29 cellular contexts compared by ENCODE assay signal in genomic region chr22:27605390-27605789, GRCh38.
"Had no signal": no experiment of that assay in that cellular context is flagged by ENCODE, and none has a peak within 500 bp of the region (broad histone marks: within the 10 kb centered on the region; RNA-seq: fewer than 3 reads in every experiment).

No MANE protein-coding gene starts in this region.

- H3K27me3 Mint-ChIP-seq: stimulated activated naive CD8-positive, alpha-beta T cell treated with anti-CD3 and anti-CD28 coated beads, Interleukin-15, Interleukin-2, amounts not matched to agents 100 ng/mL and 50 ng/mL, for 24 hours had no signal

- H3K4me2 ChIP-seq: smooth muscle cell had no signal

- H3K4me1 Mint-ChIP-seq: naive B cell; naive thymus-derived CD8-positive, alpha-beta T cell; stimulated activated effector memory CD8-positive, alpha-beta T cell treated with anti-CD3 and anti-CD28 coated beads, Interleukin-12 subunit alpha, Interleukin-12 subunit beta, amount 100 ng/mL, for 72 hours; stimulated activated naive B cell treated with anti-CD40 and anti-IgM and Interleukin-4, amounts not matched to agents 10 μg/mL and 1 μg/mL and 100 μg/mL, for 72 hours had no signal

- H3K27ac ChIP-seq: neutrophil, pancreas, psoas muscle, skin epidermis, stomach, thoracic aorta, thyroid gland, tibial nerve, upper lobe of left lung, uterus had no signal

- H3K27me3 ChIP-seq: neutrophil, pancreas, stomach, thyroid gland, tibial nerve, upper lobe of left lung, uterus had no signal

- H3K27ac Mint-ChIP-seq: naive B cell; naive thymus-derived CD8-positive, alpha-beta T cell; natural killer cell treated with Interleukin-12 subunit alpha and Interleukin-12 subunit beta and Interleukin-15 and Interleukin-18, amount 100 ng/mL, for 72 hours; nephron progenitor cell; progenitor cell of endocrine pancreas; stimulated activated effector memory CD8-positive, alpha-beta T cell treated with anti-CD3 and anti-CD28 coated beads, Interleukin-12 subunit alpha, Interleukin-12 subunit beta, amount 100 ng/mL, for 72 hours; stimulated activated naive B cell treated with anti-CD40 and anti-IgM and Interleukin-4, amounts not matched to agents 10 μg/mL and 1 μg/mL and 100 μg/mL, for 72 hours; stimulated activated naive CD8-positive, alpha-beta T cell treated with anti-CD3 and anti-CD28 coated beads, Interleukin-15, Interleukin-2, amounts not matched to agents 100 ng/mL and 50 ng/mL, for 24 hours had no signal

- H3K9me3 ChIP-seq: neutrophil, pancreas, psoas muscle, thoracic aorta, thyroid gland, tibial nerve, uterus had no signal

- H3K36me3 ChIP-seq: neutrophil, pancreas, stomach, thoracic aorta, thyroid gland, tibial nerve, upper lobe of left lung, uterus had no signal

- FAIRE-seq: pancreas had no signal

- H3K9me3 Mint-ChIP-seq: natural killer cell treated with Interleukin-12 subunit alpha and Interleukin-12 subunit beta and Interleukin-15 and Interleukin-18, amount 100 ng/mL, for 72 hours; neural crest cell; stimulated activated effector memory CD8-positive, alpha-beta T cell treated with anti-CD3 and anti-CD28 coated beads, Interleukin-12 subunit alpha, Interleukin-12 subunit beta, amount 100 ng/mL, for 72 hours; stimulated activated naive CD8-positive, alpha-beta T cell treated with anti-CD3 and anti-CD28 coated beads, Interleukin-15, Interleukin-2, amounts not matched to agents 100 ng/mL and 50 ng/mL, for 24 hours had no signal

- DNase-seq: naive B cell; naive thymus-derived CD8-positive, alpha-beta T cell; nephron progenitor cell; nucleus accumbens; psoas muscle; right cardiac atrium; stimulated activated CD4-positive, alpha-beta T cell treated with anti-CD3 and anti-CD28 coated beads, Interleukin-15, amount 100 ng/mL, for 24 hours; stimulated activated CD4-positive, alpha-beta T cell treated with anti-CD3 and anti-CD28 coated beads, Interleukin-2, amount 100 ng/mL, for 24 hours; stimulated activated CD4-positive, alpha-beta T cell treated with anti-CD3 and anti-CD28 coated beads, Interleukin-2, amount 100 ng/mL, for 48 hours; stimulated activated CD4-positive, alpha-beta T cell treated with anti-CD3 and anti-CD28 coated beads, Interleukin-4, amount 100 ng/mL, for 24 hours; stimulated activated naive B cell treated with anti-CD40 and anti-IgM and Interleukin-4, amounts not matched to agents 10 μg/mL and 1 μg/mL and 100 μg/mL, for 72 hours; stimulated activated naive CD4-positive, alpha-beta T cell treated with Interleukin-2 at 50 U/mL for 16 hours; stomach; thyroid gland; trophoblast cell; upper lobe of left lung; uterus had no signal

- H3K4me1 ChIP-seq: pancreas, psoas muscle, stomach, thyroid gland, upper lobe of left lung, uterus had no signal

- H3K4me3 Mint-ChIP-seq: naive B cell; naive thymus-derived CD8-positive, alpha-beta T cell; natural killer cell treated with Interleukin-12 subunit alpha and Interleukin-12 subunit beta and Interleukin-15 and Interleukin-18, amount 100 ng/mL, for 72 hours; nephron progenitor cell; neural crest cell; stimulated activated effector memory CD8-positive, alpha-beta T cell treated with anti-CD3 and anti-CD28 coated beads, Interleukin-12 subunit alpha, Interleukin-12 subunit beta, amount 100 ng/mL, for 72 hours; stimulated activated naive B cell treated with anti-CD40 and anti-IgM and Interleukin-4, amounts not matched to agents 10 μg/mL and 1 μg/mL and 100 μg/mL, for 72 hours; stimulated activated naive CD8-positive, alpha-beta T cell treated with anti-CD3 and anti-CD28 coated beads, Interleukin-15, Interleukin-2, amounts not matched to agents 100 ng/mL and 50 ng/mL, for 24 hours had no signal

- H3K36me3 Mint-ChIP-seq: naive B cell; naive thymus-derived CD8-positive, alpha-beta T cell; natural killer cell treated with Interleukin-12 subunit alpha and Interleukin-12 subunit beta and Interleukin-15 and Interleukin-18, amount 100 ng/mL, for 72 hours; stimulated activated effector memory CD8-positive, alpha-beta T cell treated with anti-CD3 and anti-CD28 coated beads, Interleukin-12 subunit alpha, Interleukin-12 subunit beta, amount 100 ng/mL, for 72 hours; stimulated activated naive B cell treated with anti-CD40 and anti-IgM and Interleukin-4, amounts not matched to agents 10 μg/mL and 1 μg/mL and 100 μg/mL, for 72 hours had no signal

- H3K4me3 ChIP-seq: pancreas, psoas muscle, skin epidermis, smooth muscle cell, stomach, thoracic aorta, thyroid gland, tibial nerve, upper lobe of left lung, uterus had no signal

- ATAC-seq: naive thymus-derived CD8-positive, alpha-beta T cell; natural killer cell treated with Interleukin-12 subunit alpha and Interleukin-12 subunit beta and Interleukin-15 and Interleukin-18, amount 100 ng/mL, for 72 hours; pancreas; psoas muscle; right cardiac atrium; sciatic nerve; stimulated activated effector memory CD8-positive, alpha-beta T cell treated with anti-CD3 and anti-CD28 coated beads, Interleukin-12 subunit alpha, Interleukin-12 subunit beta, amount 100 ng/mL, for 72 hours; stimulated activated naive B cell treated with anti-CD40 and anti-IgM and Interleukin-4, amounts not matched to agents 10 μg/mL and 1 μg/mL and 100 μg/mL, for 72 hours had no signal
